8 cellular contexts compared by ENCODE assay signal in genomic region chr13:24683833-24684599, GRCh38. TPM values are rescaled to one million over a fixed set of nuclear protein-coding genes. Genes with fewer than 3 reads are reported as not detected.
A peak's percentile ranks its signal among the peaks of the same experiment; 100 is the strongest.
DNase-seq lines count a peak whose midpoint lies in the region; ATAC-seq and TF ChIP-seq lines count a peak whose summit lies in the region.

No MANE protein-coding gene starts in this region.

- no peak overlapping the region for H3K27ac ChIP-seq in esophagus muscularis mucosa (replicated peaks in 1 of 4)
- H3K27ac ChIP-seq in thoracic aorta: no peak overlapping the region

- peak; percentile 23 for DNase-seq in NCI-H82 treated with DMSO at 0.1 percent for 48 hours (lab: John Stamatoyannopoulos, UW; ENCODE audit: unreplicated experiment)
- DNase-seq in activated T-cell treated with anti-CD3 and anti-CD28 coated beads for 4 hours: peak; percentile 42
- no peak for DNase-seq in esophagus muscularis mucosa (ENCODE audit: extremely low spot score)
- no peak for DNase-seq in thoracic aorta (ENCODE audit: low spot score)
- DNase-seq in T1000 (lab: John Stamatoyannopoulos, UW): no peak

- TF ChIP-seq CTCF in GM12872 (IDR thresholded peaks at IDR 0.05; ENCODE audit: insufficient read depth, low read depth, low read length) (peak; percentile 90), esophagus muscularis mucosa (IDR thresholded peaks at IDR 0.05) (peak; percentile 59 to 91 (median 75)), nephron (IDR thresholded peaks at IDR 0.05; ENCODE audit: unreplicated experiment in 3 of 3) (peak; percentile 65 to 77 (median 70)), thoracic aorta (IDR thresholded peaks at IDR 0.05) (peak; percentile 75)

- H3K4me1 ChIP-seq in esophagus muscularis mucosa (peaks cover 10 to 25% (median 18%) of the 10 kb centered on the region in 4 donors), thoracic aorta (ENCODE audit: control insufficient read depth in 1 of 2, low read depth in 2 of 2) (peaks cover 21 to 52% of the 10 kb centered on the region in 2 donors)

- H3K36me3 ChIP-seq in esophagus muscularis mucosa: no peaks in the 10 kb centered on the region
- H3K36me3 ChIP-seq in thoracic aorta: no peaks in the 10 kb centered on the region

- no peaks in the 10 kb centered on the region for H3K9me3 ChIP-seq in esophagus muscularis mucosa
- no peaks in the 10 kb centered on the region for H3K9me3 ChIP-seq in thoracic aorta

- intact Hi-C loops in esophagus muscularis mucosa (cut with DNase I): no loop called here

- no peak for TF ChIP-seq EP300 in esophagus muscularis mucosa (IDR thresholded peaks at IDR 0.05)

- ATAC-seq in HG02852 (IDR thresholded peaks at IDR 0.05; ENCODE audit: unreplicated experiment) (peak; percentile 50), thoracic aorta (ENCODE audit: insufficient number of reproducible peaks, low FRiP score, low read depth) (no peak)

- H3K4me1 Mint-ChIP-seq in nephron: peaks cover 5% of the 10 kb centered on the region

- H3K27me3 ChIP-seq in esophagus muscularis mucosa (peaks cover 5 to 51% (median 20%) of the 10 kb centered on the region in 4 donors), thoracic aorta (replicated peaks; ENCODE audit: insufficient read depth) (peaks cover 6% of the 10 kb centered on the region)

- no peak for TF ChIP-seq POLR2A in esophagus muscularis mucosa (IDR thresholded peaks at IDR 0.05; ENCODE audit: low read depth)

- H3K9me3 Mint-ChIP-seq in nephron: no peaks in the 10 kb centered on the region

- H3K4me3 ChIP-seq in esophagus muscularis mucosa: no peak overlapping the region
- no peak overlapping the region for H3K4me3 ChIP-seq in thoracic aorta

- H3K4me3 Mint-ChIP-seq in nephron: no peak overlapping the region

- peaks cover 5% of the 10 kb centered on the region for H3K36me3 Mint-ChIP-seq in nephron (ENCODE audit: low read depth)

- H3K27ac Mint-ChIP-seq in nephron: peak overlapping the region in 1 of 3 experiments; percentile 50

- 11% methylated on average over 4 of the region's 4 CpGs for WGBS in esophagus muscularis mucosa

- H3K27me3 Mint-ChIP-seq in nephron (ENCODE audit: low read depth): peaks cover 58% of the 10 kb centered on the region

RNA-seq across cellular contexts. Expression of gene ATP12A, which starts 3.8 kb away (rescaled TPM):
- total RNA-seq in esophagus muscularis mucosa (not detected), thoracic aorta (under 1 TPM in 1 of 2 donors, not detected in 1; 0.14 TPM)

Comparison
In these comparisons a context has a peak if more than half of its experiments do, and no peak if none do; other contexts are left out.
1. DNase-seq: peak in NCI-H82 treated with DMSO at 0.1 percent for 48 hours (single experiment) and activated T-cell treated with anti-CD3 and anti-CD28 coated beads for 4 hours (single experiment); none in esophagus muscularis mucosa (single experiment), thoracic aorta (single experiment) and T1000 (single experiment).
2. Peak in every context shown above with its lines, with median percentiles within 50 percentile points of each other: CTCF ChIP-seq.